ENCODE assay signal across 9 cellular contexts in the genomic region with DNA sequence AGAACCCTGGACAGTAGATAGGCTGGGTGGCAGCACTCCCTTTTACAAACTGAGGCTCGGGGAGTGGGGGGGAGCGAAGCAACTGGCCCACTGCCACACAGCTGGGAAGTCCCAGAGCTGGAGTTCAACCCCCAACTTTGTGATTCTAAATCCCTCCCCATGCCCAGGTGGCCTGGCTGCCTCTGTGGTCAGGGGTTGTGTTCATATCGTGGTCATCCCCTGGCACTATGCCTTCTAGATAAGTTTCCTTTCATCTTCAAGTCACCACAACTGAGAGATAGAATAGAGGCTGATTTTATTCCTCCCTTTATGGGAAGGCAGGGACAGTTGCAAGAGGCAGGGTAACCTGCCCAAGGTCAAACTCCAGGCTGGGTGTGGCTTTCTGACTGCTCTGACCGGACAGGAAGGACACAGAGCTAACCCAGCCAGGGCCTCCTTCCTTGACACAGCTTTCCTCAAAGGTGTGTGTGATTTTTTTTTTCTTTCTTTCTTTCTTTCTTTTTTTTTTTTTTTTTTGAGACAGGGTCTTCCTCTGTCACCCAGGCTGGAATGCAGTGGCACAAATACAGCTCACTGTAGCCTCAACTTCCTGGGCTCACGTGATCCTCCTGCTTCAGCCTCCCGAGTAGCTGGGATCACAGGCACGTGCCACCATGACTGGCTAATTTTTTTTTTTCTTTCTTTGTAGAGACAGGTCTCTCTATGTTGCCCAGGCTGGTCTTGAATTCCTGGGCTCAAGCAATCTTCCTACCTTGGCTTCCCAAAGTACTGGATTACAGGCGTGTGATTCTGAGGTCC. TPM values are rescaled to one million over a fixed set of nuclear protein-coding genes. Genes with fewer than 3 reads are reported as not detected.
DNase-seq lines count a peak whose midpoint lies in the region; ATAC-seq and TF ChIP-seq lines count a peak whose summit lies in the region.
"Had no signal": no experiment of that assay in that cellular context is flagged by ENCODE, and none has a peak within 500 bp of the region (broad histone marks: within the 10 kb centered on the region; RNA-seq: fewer than 3 reads in every experiment).

No MANE protein-coding gene starts in this region.

- H3K4me3 ChIP-seq in right cardiac atrium (ENCODE audit: low read length) = no peak overlapping the region
- H3K4me3 ChIP-seq in right lobe of liver = peak overlapping the region in 1 of 3 donors; percentile 7

- H3K27me3 ChIP-seq in right cardiac atrium (ENCODE audit: control insufficient read depth, insufficient read depth) (no peaks in the 10 kb centered on the region), right lobe of liver (no peaks in the 10 kb centered on the region)

- peak in 2 of 3 donors; percentile 38 to 40 for DNase-seq in right cardiac atrium
- DNase-seq in Right ventricle myocardium superior = no peak
- DNase-seq in right lobe of liver = peak; percentile 77 to 89 (median 89)
- DNase-seq in NCI-H2227 (lab: John Stamatoyannopoulos, UW; ENCODE audit: unreplicated experiment) = no peak
- DNase-seq in DMS79 (lab: John Stamatoyannopoulos, UW) = no peak
- no peak for DNase-seq in islet precursor cell
- no peak for DNase-seq in GM13976 (ENCODE audit: low spot score)

- peaks cover 56% of the 10 kb centered on the region for H3K4me1 Mint-ChIP-seq in activated T-helper 17 cell treated with anti-CD3 and anti-CD28 coated beads, Interleukin-2, amount 50 U/mL, for 72 hours

- peak; percentile 24 for TF ChIP-seq POLR2A in right lobe of liver (IDR thresholded peaks at IDR 0.05)

- TF ChIP-seq CTCF in right lobe of liver (IDR thresholded peaks at IDR 0.05) (no peak), GM13976 (IDR thresholded peaks at IDR 0.05; ENCODE audit: borderline replicate concordance, control extremely low read depth, extremely low read depth, insufficient read depth, missing control alignments) (no peak)

- H3K9me3 Mint-ChIP-seq in activated T-helper 17 cell treated with anti-CD3 and anti-CD28 coated beads, Interleukin-2, amount 50 U/mL, for 72 hours = peaks cover 3% of the 10 kb centered on the region

- in situ Hi-C loops in GM13976 (cut with MboI; ENCODE audit: low sequenced_read_pairs, unreplicated experiment) = no loop called here

- ATAC-seq in right cardiac atrium = no peak
- ATAC-seq in Right ventricle myocardium superior (ENCODE audit: poor library complexity) = no peak
- peak; percentile 7 for ATAC-seq in activated T-helper 17 cell treated with anti-CD3 and anti-CD28 coated beads, Interleukin-2, amount 50 U/mL, for 72 hours (replicated peaks)
- peak; percentile 63 to 79 (median 73) for ATAC-seq in right lobe of liver

- 67% methylated on average over 8 of the region's 8 CpGs for WGBS in right cardiac atrium
- 36% methylated on average over 6 of the region's 8 CpGs for WGBS in right lobe of liver (ENCODE audit: insufficient coverage, low coverage, low lambda C conversion rate, missing lambda C conversion rate)

- H3K27ac Mint-ChIP-seq in activated T-helper 17 cell treated with anti-CD3 and anti-CD28 coated beads, Interleukin-2, amount 50 U/mL, for 72 hours = peak overlapping the region; percentile 86

- peak overlapping the region; percentile 69 for H3K4me3 Mint-ChIP-seq in activated T-helper 17 cell treated with anti-CD3 and anti-CD28 coated beads, Interleukin-2, amount 50 U/mL, for 72 hours

- intact Hi-C loops in right cardiac atrium (cut with DNase I) (no loop called here), Right ventricle myocardium superior (cut with DNase I) (no loop called here), right lobe of liver (cut with DNase I) (no loop called here)

- H3K36me3 Mint-ChIP-seq in activated T-helper 17 cell treated with anti-CD3 and anti-CD28 coated beads, Interleukin-2, amount 50 U/mL, for 72 hours (ENCODE audit: low read depth) = peaks cover 12% of the 10 kb centered on the region

- H3K27me3 Mint-ChIP-seq in activated T-helper 17 cell treated with anti-CD3 and anti-CD28 coated beads, Interleukin-2, amount 50 U/mL, for 72 hours = no peaks in the 10 kb centered on the region

- H3K4me1 ChIP-seq in right cardiac atrium (ENCODE audit: control insufficient read depth, insufficient read depth, low read length) (peaks cover 18% of the 10 kb centered on the region), right lobe of liver (peaks cover 0 to 54% (median 13%) of the 10 kb centered on the region in 4 donors)

- H3K9me3 ChIP-seq in right cardiac atrium (ENCODE audit: control insufficient read depth, low read length) = no peaks in the 10 kb centered on the region
- no peaks in the 10 kb centered on the region for H3K9me3 ChIP-seq in right lobe of liver

- H3K27ac ChIP-seq in right cardiac atrium (ENCODE audit: low read length) (peak overlapping the region; percentile 67), right lobe of liver (peak overlapping the region; percentile 50 to 95 (median 90))
- H3K27ac ChIP-seq: C4-2B had no signal

- H3K36me3 ChIP-seq in right lobe of liver = no peaks in the 10 kb centered on the region

RNA-seq across cellular contexts. Expression of a gene that starts 18.4 kb away (rescaled TPM):
- total RNA-seq in right cardiac atrium (10 to 100 TPM; 17.9 to 25.4 (median 20.8) TPM), Right ventricle myocardium superior (13.7 TPM), right lobe of liver (10 to 100 TPM; 12.9 to 56.9 (median 26.5) TPM)
- polyA plus RNA-seq in right cardiac atrium = 11.6 TPM
- 100 to 1,000 TPM; 291 to 379 TPM for total RNA-seq in activated T-helper 17 cell treated with anti-CD3 and anti-CD28 coated beads, Interleukin-2, amount 50 U/mL, for 72 hours

Comparison
In these comparisons a context has a peak if more than half of its experiments do, and no peak if none do; other contexts are left out.
1. DNase-seq: peak in right cardiac atrium (2 of 3) and right lobe of liver (3 of 3); none in Right ventricle myocardium superior (single experiment), NCI-H2227 (single experiment), DMS79 (single experiment), islet precursor cell (single experiment) and GM13976 (single experiment).
2. ATAC-seq: peak in activated T-helper 17 cell treated with anti-CD3 and anti-CD28 coated beads, Interleukin-2, amount 50 U/mL, for 72 hours (single experiment) and right lobe of liver (4 of 4); none in right cardiac atrium (0 of 2) and Right ventricle myocardium superior (single experiment).
3. RNA of a gene that starts 18.4 kb away (total RNA-seq): 291 to 379 TPM in activated T-helper 17 cell treated with anti-CD3 and anti-CD28 coated beads, Interleukin-2, amount 50 U/mL, for 72 hours; 12.9 to 56.9 TPM in right lobe of liver, 17.9 to 25.4 TPM in right cardiac atrium and 13.7 TPM in Right ventricle myocardium superior (single experiment); every median in the first group is over 4 times any median in the second.